11 cellular contexts compared by ENCODE assay signal in the genomic region with DNA sequence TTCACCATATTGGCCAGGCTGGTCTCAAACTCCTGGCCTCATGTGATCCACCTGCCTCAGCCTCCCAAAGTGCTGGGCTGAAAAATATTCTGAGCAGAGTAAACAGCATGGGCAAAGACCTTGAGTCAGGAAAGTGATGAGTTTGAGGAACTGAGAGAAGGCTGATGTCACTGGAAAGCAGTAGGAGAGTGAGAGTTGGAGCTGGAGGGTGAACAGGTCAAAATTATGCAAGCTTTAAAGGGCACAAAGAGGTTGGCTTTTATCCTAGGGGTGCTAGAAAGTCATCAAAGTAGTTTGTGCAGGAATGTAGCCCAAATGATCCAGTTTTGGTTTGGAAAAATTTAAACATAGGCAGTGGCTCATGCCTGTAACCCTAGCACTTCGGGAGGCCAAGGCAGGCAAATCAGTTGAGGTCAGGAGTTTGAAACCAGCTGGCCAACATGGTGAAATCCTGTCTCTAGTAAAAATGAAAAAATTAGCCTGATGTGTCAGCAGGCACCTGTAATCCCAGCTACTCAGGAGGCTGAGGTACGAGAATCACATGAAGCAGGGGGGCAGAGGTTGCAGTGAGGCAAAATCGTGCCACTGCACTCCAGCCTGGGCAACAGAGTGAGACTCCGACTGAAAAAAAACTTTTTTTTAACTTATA.
DNase-seq lines count a peak whose midpoint lies in the region; ATAC-seq lines count a peak whose summit lies in the region.
"Had no signal": no experiment of that assay in that cellular context is flagged by ENCODE, and none has a peak within 500 bp of the region (broad histone marks: within the 10 kb centered on the region; RNA-seq: fewer than 3 reads in every experiment).

No MANE protein-coding gene starts in this region.

- no peak overlapping the region for H3K27ac Mint-ChIP-seq in stimulated activated effector memory CD8-positive, alpha-beta T cell treated with anti-CD3 and anti-CD28 coated beads, Interleukin-12 subunit alpha, Interleukin-12 subunit beta, amount 100 ng/mL, for 72 hours

- ATAC-seq in HG02623 (IDR thresholded peaks at IDR 0.05; ENCODE audit: unreplicated experiment) (peak; percentile 59), HG03025 (IDR thresholded peaks at IDR 0.05; ENCODE audit: low FRiP score, unreplicated experiment) (no peak)
- ATAC-seq in stimulated activated effector memory CD8-positive, alpha-beta T cell treated with anti-CD3 and anti-CD28 coated beads, Interleukin-12 subunit alpha, Interleukin-12 subunit beta, amount 100 ng/mL, for 72 hours = peak; percentile 44
- ATAC-seq: A549; activated CD4-positive, CD25-positive, alpha-beta regulatory T cell treated with anti-CD3 and anti-CD28 coated beads, Interleukin-2, amount 50 U/mL, for 24 hours had no signal

- H3K36me3 Mint-ChIP-seq in stimulated activated effector memory CD8-positive, alpha-beta T cell treated with anti-CD3 and anti-CD28 coated beads, Interleukin-12 subunit alpha, Interleukin-12 subunit beta, amount 100 ng/mL, for 72 hours = peaks cover 7% of the 10 kb centered on the region

- no peak overlapping the region for H3K4me3 Mint-ChIP-seq in stimulated activated effector memory CD8-positive, alpha-beta T cell treated with anti-CD3 and anti-CD28 coated beads, Interleukin-12 subunit alpha, Interleukin-12 subunit beta, amount 100 ng/mL, for 72 hours

- H3K9me3 Mint-ChIP-seq in stimulated activated effector memory CD8-positive, alpha-beta T cell treated with anti-CD3 and anti-CD28 coated beads, Interleukin-12 subunit alpha, Interleukin-12 subunit beta, amount 100 ng/mL, for 72 hours = no peaks in the 10 kb centered on the region

- DNase-seq in activated CD4-positive, alpha-beta T cell treated with anti-CD3 and anti-CD28 coated beads for 48 hours = peak; percentile 8
- DNase-seq in activated CD4-positive, alpha-beta T cell treated with anti-CD3 and anti-CD28 coated beads for 4 hours = no peak
- DNase-seq in NOMO-1 (lab: John Stamatoyannopoulos, UW; ENCODE audit: unreplicated experiment in 2 of 2) = peak; percentile 61 to 84
- DNase-seq in stimulated activated effector memory CD8-positive, alpha-beta T cell treated with anti-CD3 and anti-CD28 coated beads, Interleukin-12 subunit alpha, Interleukin-12 subunit beta, amount 100 ng/mL, for 72 hours (ENCODE audit: low spot score in 2 of 2) = no peak
- DNase-seq in DMS53 (lab: John Stamatoyannopoulos, UW) = no peak
- no peak for DNase-seq in NCI-H146 treated with DMSO at 0.1 percent for 48 hours (lab: John Stamatoyannopoulos, UW; ENCODE audit: unreplicated experiment)
- DNase-seq: NCI-H187 treated with DMSO at 0.1 percent for 48 hours had no signal

- H3K4me1 Mint-ChIP-seq in stimulated activated effector memory CD8-positive, alpha-beta T cell treated with anti-CD3 and anti-CD28 coated beads, Interleukin-12 subunit alpha, Interleukin-12 subunit beta, amount 100 ng/mL, for 72 hours = peaks cover 39% of the 10 kb centered on the region

Comparison
In these comparisons a context has a peak if more than half of its experiments do, and no peak if none do; other contexts are left out.
1. DNase-seq: peak in activated CD4-positive, alpha-beta T cell treated with anti-CD3 and anti-CD28 coated beads for 48 hours (single experiment) and NOMO-1 (2 of 2); none in activated CD4-positive, alpha-beta T cell treated with anti-CD3 and anti-CD28 coated beads for 4 hours (0 of 2), stimulated activated effector memory CD8-positive, alpha-beta T cell treated with anti-CD3 and anti-CD28 coated beads, Interleukin-12 subunit alpha, Interleukin-12 subunit beta, amount 100 ng/mL, for 72 hours (0 of 2), DMS53 (single experiment) and NCI-H146 treated with DMSO at 0.1 percent for 48 hours (single experiment).